In genomic region chr4:2116687-2117400, GRCh38 we compare ENCODE assay signal across 28 cellular contexts. TPM values are rescaled to one million over a fixed set of nuclear protein-coding genes. Genes with fewer than 3 reads are reported as not detected.
"Had no signal": no experiment of that assay in that cellular context is flagged by ENCODE, and none has a peak within 500 bp of the region (broad histone marks: within the 10 kb centered on the region; RNA-seq: fewer than 3 reads in every experiment).

No MANE protein-coding gene starts in this region.

- DNase-seq: dermis blood vessel endothelial cell; effector memory CD8-positive, alpha-beta T cell; erythroblast; esophagus squamous epithelium; foreskin keratinocyte; heart right ventricle; hippocampal formation; left cardiac atrium; left lung; mesenchymal stem cell; midbrain; naive thymus-derived CD8-positive, alpha-beta T cell; nephron progenitor cell; nucleus accumbens; sigmoid colon; stimulated activated CD4-positive, alpha-beta T cell treated with anti-CD3 and anti-CD28 coated beads, Interleukin-2, amount 100 ng/mL, for 24 hours; stimulated activated CD4-positive, alpha-beta T cell treated with anti-CD3 and anti-CD28 coated beads, Interleukin-4, amount 100 ng/mL, for 24 hours; stimulated activated naive CD4-positive, alpha-beta T cell treated with Interleukin-2 at 50 U/mL for 16 hours; stomach; thyroid gland; trophoblast cell had no signal

- ATAC-seq: effector memory CD8-positive, alpha-beta T cell; foreskin keratinocyte; gastroesophageal sphincter; heart right ventricle; left cardiac atrium; left lung; naive thymus-derived CD8-positive, alpha-beta T cell; stimulated activated effector memory CD8-positive, alpha-beta T cell treated with anti-CD3 and anti-CD28 coated beads, Interleukin-12 subunit alpha, Interleukin-12 subunit beta, amount 100 ng/mL, for 72 hours had no signal

- H3K27me3 ChIP-seq: esophagus squamous epithelium, gastroesophageal sphincter, heart right ventricle, left lung, right atrium auricular region, sigmoid colon, stomach, thyroid gland had no signal

- H3K4me1 ChIP-seq: esophagus squamous epithelium, foreskin keratinocyte, gastroesophageal sphincter, heart right ventricle, left lung, prostate gland, right atrium auricular region, sigmoid colon, stomach, thyroid gland had no signal

- H3K27ac ChIP-seq: coronary artery, esophagus squamous epithelium, foreskin keratinocyte, gastroesophageal sphincter, heart right ventricle, left lung, prostate gland, right atrium auricular region, sigmoid colon, stomach, thyroid gland had no signal

- FAIRE-seq: endometrium, islet of Langerhans had no signal

- H3K4me3 ChIP-seq: coronary artery, esophagus squamous epithelium, gastroesophageal sphincter, heart right ventricle, left lung, prostate gland, right atrium auricular region, sigmoid colon, stomach, thyroid gland had no signal

- H3K36me3 ChIP-seq: esophagus squamous epithelium, gastroesophageal sphincter, heart right ventricle, left lung, prostate gland, right atrium auricular region, sigmoid colon, stomach, thyroid gland had no signal

- H3K9me3 ChIP-seq: esophagus squamous epithelium, gastroesophageal sphincter, heart right ventricle, left lung, prostate gland, right atrium auricular region, sigmoid colon, stomach, thyroid gland had no signal

RNA-seq across cellular contexts. Expression of gene NAT8L, which starts 57.7 kb away (rescaled TPM):
- total RNA-seq: foreskin keratinocyte had no signal
- polyA plus RNA-seq: naive thymus-derived CD8-positive, alpha-beta T cell had no signal
